8 cellular contexts compared by ENCODE assay signal in genomic region chr10:34814228-34815173, GRCh38. TPM values are rescaled to one million over a fixed set of nuclear protein-coding genes. Genes with fewer than 3 reads are reported as not detected.
DNase-seq lines count a peak whose midpoint lies in the region; ATAC-seq lines count a peak whose summit lies in the region.

No MANE protein-coding gene starts in this region.

- H4K91ac ChIP-seq in trophoblast cell (ENCODE audit: low read depth, low read length) = peak overlapping the region; percentile 96

- peak overlapping the region; percentile 9 for H2AK5ac ChIP-seq in trophoblast cell (ENCODE audit: low read length)

- peak overlapping the region; percentile 35 for H3K4ac ChIP-seq in trophoblast cell (ENCODE audit: low read depth, low read length)

- no peak overlapping the region for H3K27ac Mint-ChIP-seq in activated CD4-positive, alpha-beta T cell treated with anti-CD3 and anti-CD28 coated beads, Interleukin-2, amount 10 ng/mL, durations not matched to agents 24 days and 14 days
- no peak overlapping the region for H3K27ac Mint-ChIP-seq in activated CD8-positive, alpha-beta T cell treated with anti-CD3 and anti-CD28 coated beads, Interleukin-2, amount 10 ng/mL, durations not matched to agents 7 days and 5 days

- H2AFZ ChIP-seq in trophoblast cell (ENCODE audit: insufficient read depth, low read length, poor library complexity) = peak overlapping the region; percentile 90

- H3K4me3 ChIP-seq in trophoblast cell (ENCODE audit: low read depth, low read length) = peak overlapping the region; percentile 96

- no peak overlapping the region for H3K23ac ChIP-seq in trophoblast cell (ENCODE audit: low read length)

- peaks cover 13% of the 10 kb centered on the region for H3K79me2 ChIP-seq in trophoblast cell (ENCODE audit: control insufficient read depth, insufficient read depth, low read length, poor library complexity)

- peak overlapping the region; percentile 68 for H3K4me3 Mint-ChIP-seq in activated CD4-positive, alpha-beta T cell treated with anti-CD3 and anti-CD28 coated beads, Interleukin-2, amount 10 ng/mL, durations not matched to agents 24 days and 14 days
- peak overlapping the region; percentile 50 for H3K4me3 Mint-ChIP-seq in activated CD8-positive, alpha-beta T cell treated with anti-CD3 and anti-CD28 coated beads, Interleukin-2, amount 10 ng/mL, durations not matched to agents 7 days and 5 days

- peak; percentile 60 for DNase-seq in activated CD4-positive, alpha-beta T cell treated with anti-CD3 and anti-CD28 coated beads, Interleukin-2, amount 10 ng/mL, durations not matched to agents 24 days and 14 days
- no peak for DNase-seq in activated CD4-positive, alpha-beta T cell treated with anti-CD3 and anti-CD28 coated beads, Interleukin-2, amount 50 U/mL, for 1 hour
- no peak for DNase-seq in activated CD8-positive, alpha-beta T cell treated with anti-CD3 and anti-CD28 coated beads, Interleukin-2, amount 10 ng/mL, durations not matched to agents 7 days and 5 days
- DNase-seq in Right ventricle myocardium superior (peak; percentile 68), trophoblast cell (peak in 1 of 2 donors; percentile 58), T1000 (lab: John Stamatoyannopoulos, UW) (no peak), OCI-M1 (lab: John Stamatoyannopoulos, UW) (no peak)

- H3K9me3 Mint-ChIP-seq in activated CD4-positive, alpha-beta T cell treated with anti-CD3 and anti-CD28 coated beads, Interleukin-2, amount 10 ng/mL, durations not matched to agents 24 days and 14 days = no peaks in the 10 kb centered on the region
- H3K9me3 Mint-ChIP-seq in activated CD8-positive, alpha-beta T cell treated with anti-CD3 and anti-CD28 coated beads, Interleukin-2, amount 10 ng/mL, durations not matched to agents 7 days and 5 days (ENCODE audit: insufficient read depth) = no peaks in the 10 kb centered on the region

- peak overlapping the region; percentile 93 for H2BK120ac ChIP-seq in trophoblast cell (ENCODE audit: insufficient read depth, low read length, poor library complexity)

- peak overlapping the region; percentile 94 for H3K14ac ChIP-seq in trophoblast cell (ENCODE audit: low read length)

- H3K4me1 ChIP-seq in trophoblast cell (ENCODE audit: control insufficient read depth in 1 of 2, insufficient read depth in 2 of 2, low read length in 2 of 2) = peaks cover 0 to 6% of the 10 kb centered on the region in 2 experiments

- ATAC-seq in HG03354 (IDR thresholded peaks at IDR 0.05; ENCODE audit: poor library complexity, severe bottlenecking, unreplicated experiment) (peak; percentile 33), Right ventricle myocardium superior (ENCODE audit: poor library complexity) (peak; percentile 45)
- peak; percentile 52 for ATAC-seq in activated CD8-positive, alpha-beta T cell treated with anti-CD3 and anti-CD28 coated beads, Interleukin-2, amount 10 ng/mL, durations not matched to agents 7 days and 5 days

- CTCF ChIA-PET in activated CD8-positive, alpha-beta T cell treated with anti-CD3 and anti-CD28 coated beads, Interleukin-2, amount 10 ng/mL, durations not matched to agents 7 days and 5 days (lab: Charles Lee) = no interaction called here

- intact Hi-C loops in activated CD4-positive, alpha-beta T cell treated with anti-CD3 and anti-CD28 coated beads, Interleukin-2, amount 10 ng/mL, durations not matched to agents 24 days and 14 days (cut with micrococcal nuclease) = loop anchor here (10.0 kb wide), 1 partner anchor 820 kb away; no protein-coding TSS in a partner anchor
- intact Hi-C loops in Right ventricle myocardium superior (cut with DNase I) = loop anchor here (10.0 kb wide), 2 partner anchors 90 to 150 kb away; no protein-coding TSS in a partner anchor

- peak overlapping the region; percentile 91 for H3K18ac ChIP-seq in trophoblast cell (ENCODE audit: low read length)

- H3K9me3 ChIP-seq in trophoblast cell (ENCODE audit: insufficient read depth, low read depth, low read length) = no peaks in the 10 kb centered on the region

- no peaks in the 10 kb centered on the region for H3K36me3 Mint-ChIP-seq in activated CD4-positive, alpha-beta T cell treated with anti-CD3 and anti-CD28 coated beads, Interleukin-2, amount 10 ng/mL, durations not matched to agents 24 days and 14 days (ENCODE audit: low read depth)
- peaks cover 2% of the 10 kb centered on the region for H3K36me3 Mint-ChIP-seq in activated CD8-positive, alpha-beta T cell treated with anti-CD3 and anti-CD28 coated beads, Interleukin-2, amount 10 ng/mL, durations not matched to agents 7 days and 5 days (ENCODE audit: low read depth)

- no CpG with 5 or more reads among the region's 120 CpGs for WGBS in trophoblast cell (ENCODE audit: extremely low coverage, insufficient coverage, insufficient read length)

- no peaks in the 10 kb centered on the region for H3K27me3 ChIP-seq in trophoblast cell (ENCODE audit: insufficient read depth, low read length)

- H2BK12ac ChIP-seq in trophoblast cell (ENCODE audit: low read length) = peak overlapping the region; percentile 23

- peaks cover 11% of the 10 kb centered on the region for H3K79me1 ChIP-seq in trophoblast cell (ENCODE audit: low read length)

- peaks cover 67% of the 10 kb centered on the region for H3K27me3 Mint-ChIP-seq in activated CD4-positive, alpha-beta T cell treated with anti-CD3 and anti-CD28 coated beads, Interleukin-2, amount 10 ng/mL, durations not matched to agents 24 days and 14 days
- peaks cover 56% of the 10 kb centered on the region for H3K27me3 Mint-ChIP-seq in activated CD8-positive, alpha-beta T cell treated with anti-CD3 and anti-CD28 coated beads, Interleukin-2, amount 10 ng/mL, durations not matched to agents 7 days and 5 days (ENCODE audit: low read depth)

- peak overlapping the region; percentile 81 for H4K12ac ChIP-seq in trophoblast cell (ENCODE audit: low read depth, low read length)

- peak overlapping the region; percentile 91 for H2BK5ac ChIP-seq in trophoblast cell (ENCODE audit: low read depth, low read length, poor library complexity)

- POLR2A ChIA-PET in activated CD8-positive, alpha-beta T cell treated with anti-CD3 and anti-CD28 coated beads, Interleukin-2, amount 10 ng/mL, durations not matched to agents 7 days and 5 days (lab: Charles Lee) = no interaction called here

- peak overlapping the region; percentile 83 for H3K4me2 ChIP-seq in trophoblast cell (ENCODE audit: low read length)

- H3K9ac ChIP-seq in trophoblast cell (ENCODE audit: low read length) = peak overlapping the region; percentile 88

- H4K8ac ChIP-seq in trophoblast cell (ENCODE audit: low read depth, low read length) = peak overlapping the region; percentile 86

- H3K4me1 Mint-ChIP-seq in activated CD4-positive, alpha-beta T cell treated with anti-CD3 and anti-CD28 coated beads, Interleukin-2, amount 10 ng/mL, durations not matched to agents 24 days and 14 days = peaks cover 15% of the 10 kb centered on the region
- H3K4me1 Mint-ChIP-seq in activated CD8-positive, alpha-beta T cell treated with anti-CD3 and anti-CD28 coated beads, Interleukin-2, amount 10 ng/mL, durations not matched to agents 7 days and 5 days (ENCODE audit: low read depth) = peaks cover 6% of the 10 kb centered on the region

- H3K36me3 ChIP-seq in trophoblast cell (ENCODE audit: control insufficient read depth in 1 of 2, insufficient read depth in 2 of 2, low read length in 2 of 2) = no peaks in the 10 kb centered on the region

- peak overlapping the region; percentile 86 for H3K27ac ChIP-seq in trophoblast cell (ENCODE audit: low read depth, low read length)

RNA-seq across cellular contexts. Expression of gene PARD3, which starts 0.6 kb away (rescaled TPM):
- total RNA-seq in activated CD4-positive, alpha-beta T cell treated with anti-CD3 and anti-CD28 coated beads, Interleukin-2, amount 10 ng/mL, durations not matched to agents 24 days and 14 days = 2.3 and 2.9 TPM in 2 replicates
- under 1 TPM; 0.63 to 0.68 TPM for total RNA-seq in activated CD8-positive, alpha-beta T cell treated with anti-CD3 and anti-CD28 coated beads, Interleukin-2, amount 10 ng/mL, durations not matched to agents 7 days and 5 days
- total RNA-seq in Right ventricle myocardium superior = 33.5 TPM
- polyA plus RNA-seq in trophoblast cell (2013) = 35.9 and 38.6 TPM in 2 replicates

Comparison
In these comparisons a context has a peak if more than half of its experiments do, and no peak if none do; other contexts are left out.
1. DNase-seq: peak in activated CD4-positive, alpha-beta T cell treated with anti-CD3 and anti-CD28 coated beads, Interleukin-2, amount 10 ng/mL, durations not matched to agents 24 days and 14 days (single experiment) and Right ventricle myocardium superior (single experiment); none in activated CD4-positive, alpha-beta T cell treated with anti-CD3 and anti-CD28 coated beads, Interleukin-2, amount 50 U/mL, for 1 hour (single experiment), activated CD8-positive, alpha-beta T cell treated with anti-CD3 and anti-CD28 coated beads, Interleukin-2, amount 10 ng/mL, durations not matched to agents 7 days and 5 days (single experiment), T1000 (single experiment) and OCI-M1 (single experiment).
2. Peak in every context shown above with its lines, with median percentiles within 50 percentile points of each other: ATAC-seq.